In genomic region chr2:241890524-241891235, GRCh38 we compare ENCODE assay signal across 20 cellular contexts. TPM values are rescaled to one million over a fixed set of nuclear protein-coding genes. Genes with fewer than 3 reads are reported as not detected.
DNase-seq lines count a peak whose midpoint lies in the region; ATAC-seq and TF ChIP-seq lines count a peak whose summit lies in the region.
"Had no signal": no experiment of that assay in that cellular context is flagged by ENCODE, and none has a peak within 500 bp of the region (broad histone marks: within the 10 kb centered on the region; RNA-seq: fewer than 3 reads in every experiment).

No MANE protein-coding gene starts in this region.

- H3K27ac ChIP-seq in right cardiac atrium (ENCODE audit: low read length) = no peak overlapping the region
- H3K27ac ChIP-seq: esophagus muscularis mucosa had no signal

- intact Hi-C loops in right cardiac atrium (cut with DNase I) = no loop called here

- H3K4me1 ChIP-seq in BE2C (peaks cover 19% of the 10 kb centered on the region), right cardiac atrium (ENCODE audit: control insufficient read depth, insufficient read depth, low read length) (no peaks in the 10 kb centered on the region)

- no peak overlapping the region for H3K4me3 ChIP-seq in BE2C (ENCODE audit: low read depth, low read length)
- no peak overlapping the region for H3K4me3 ChIP-seq in right cardiac atrium (ENCODE audit: low read length)
- H3K4me3 ChIP-seq: esophagus muscularis mucosa, lung had no signal

- TF ChIP-seq CTCF in BE2C (IDR thresholded peaks at IDR 0.05; ENCODE audit: low read depth, low read length) = no peak

- WGBS in right cardiac atrium = 94% methylated on average over 29 of the region's 29 CpGs

- H3K27me3 ChIP-seq in BE2C = no peaks in the 10 kb centered on the region
- no peaks in the 10 kb centered on the region for H3K27me3 ChIP-seq in right cardiac atrium (ENCODE audit: control insufficient read depth, insufficient read depth)

- H3K9me3 ChIP-seq in BE2C (no peaks in the 10 kb centered on the region), right cardiac atrium (ENCODE audit: control insufficient read depth, low read length) (no peaks in the 10 kb centered on the region)

- ATAC-seq in right cardiac atrium (no peak), HG02884 (IDR thresholded peaks at IDR 0.05; ENCODE audit: unreplicated experiment) (no peak), GM21576 (IDR thresholded peaks at IDR 0.05; ENCODE audit: unreplicated experiment) (no peak)
- ATAC-seq: activated CD4-positive, alpha-beta T cell treated with anti-CD3 and anti-CD28 coated beads for 36 hours; sciatic nerve; SK-N-SH treated with all-trans-retinoic acid at 6 μM for 48 hours had no signal

- peak; percentile 1 for DNase-seq in BE2C
- DNase-seq in DMS153 (lab: John Stamatoyannopoulos, UW) = peak; percentile 48
- peak; percentile 72 for DNase-seq in NCI-H774 (lab: John Stamatoyannopoulos, UW)
- peak in 2 of 3 donors; percentile 7 to 22 for DNase-seq in right cardiac atrium
- no peak for DNase-seq in SK-N-DZ (ENCODE audit: low spot score)
- DNase-seq: activated CD4-positive, alpha-beta T cell treated with anti-CD3 and anti-CD28 coated beads for 36 hours; Calu3; glutamatergic neuron; NCI-H1105; NCI-H446 treated with DMSO at 0.1 percent for 48 hours; OCI-M1; T-helper 9 cell had no signal

- no peaks in the 10 kb centered on the region; the same call in 1 of the 2 replicates for H3K36me3 ChIP-seq in BE2C

RNA-seq across cellular contexts. Expression of gene RTP5, which starts 21.2 kb away (rescaled TPM):
- 0.31 TPM for polyA plus RNA-seq in BE2C (2012; ENCODE audit: insufficient read depth, insufficient read length, low read depth)
- total RNA-seq in right cardiac atrium = not detected
- polyA plus RNA-seq in right cardiac atrium = 0.05 TPM
- 8.1 and 9.9 TPM in 2 replicates for polyA plus RNA-seq in SK-N-DZ (2014; cell fraction: cytosol; rRNA removed)
- 55.7 and 73.8 TPM in 2 replicates for polyA plus RNA-seq in SK-N-DZ (2014; cell fraction: nucleus; rRNA removed)
- total RNA-seq: Calu3, HT1080, osteoblast, sciatic nerve had no signal

RNA-seq across cellular contexts. Expression of gene PDCD1, which starts 32.0 kb away (rescaled TPM):
- polyA plus RNA-seq in BE2C (2012; ENCODE audit: insufficient read depth, insufficient read length, low read depth) = 1.8 TPM
- total RNA-seq in right cardiac atrium = 1 to 10 TPM; 5.2 to 6.8 (median 5.4) TPM
- polyA plus RNA-seq in right cardiac atrium = 7.4 TPM
- 1.4 and 1.5 TPM in 2 replicates for polyA plus RNA-seq in SK-N-DZ (2014; cell fraction: cytosol; rRNA removed)
- polyA plus RNA-seq in SK-N-DZ (2014; cell fraction: nucleus; rRNA removed) = 0.53 and 2.6 TPM in 2 replicates
- total RNA-seq: Calu3, HT1080, osteoblast had no signal
